ENCODE assay signal across 1 cellular context in genomic region chr19:14031719-14032480, GRCh38.
TF ChIP-seq lines count a peak whose summit lies in the region.

IL27RA (plus strand) TSS chr19:14031762; CDS start chr19:14031873, 111 bp downstream.

TF ChIP-seq in A549, 52 proteins besides CTCF, POLR2A, EP300 and RAD21 (continued from another document):
- TF ChIP-seq CHD4 (IDR thresholded peaks at IDR 0.05; ENCODE audit: borderline replicate concordance) (no peak), NPAS2 (CRISPR knock-in tag; IDR thresholded peaks at IDR 0.05; ENCODE audit: borderline replicate concordance) (no peak), NR3C1 (IDR thresholded peaks at IDR 0.05) (no peak), E2F6 (IDR thresholded peaks at IDR 0.05; ENCODE audit: borderline replicate concordance, low read depth) (peak; percentile 70; the same call in 1 of the 2 replicates), ZC3H11A (IDR thresholded peaks at IDR 0.05) (no peak), CEBPB (IDR thresholded peaks at IDR 0.05) (peak in 1 of 2 experiments; percentile 29; a peak in 2 of 4 replicates), FOSB (CRISPR knock-in tag; IDR thresholded peaks at IDR 0.05) (no peak), MAX (IDR thresholded peaks at IDR 0.05) (peak; percentile 66), SREBF2 (IDR thresholded peaks at IDR 0.05) (no peak), SMC3 (IDR thresholded peaks at IDR 0.05) (peak; percentile 45), JUN (IDR thresholded peaks at IDR 0.05) (0 out of 5 replicates have a peak, but pooled peaks of 1 of the 2 experiments have one; percentile 20)
- TF ChIP-seq, protein P1, sequence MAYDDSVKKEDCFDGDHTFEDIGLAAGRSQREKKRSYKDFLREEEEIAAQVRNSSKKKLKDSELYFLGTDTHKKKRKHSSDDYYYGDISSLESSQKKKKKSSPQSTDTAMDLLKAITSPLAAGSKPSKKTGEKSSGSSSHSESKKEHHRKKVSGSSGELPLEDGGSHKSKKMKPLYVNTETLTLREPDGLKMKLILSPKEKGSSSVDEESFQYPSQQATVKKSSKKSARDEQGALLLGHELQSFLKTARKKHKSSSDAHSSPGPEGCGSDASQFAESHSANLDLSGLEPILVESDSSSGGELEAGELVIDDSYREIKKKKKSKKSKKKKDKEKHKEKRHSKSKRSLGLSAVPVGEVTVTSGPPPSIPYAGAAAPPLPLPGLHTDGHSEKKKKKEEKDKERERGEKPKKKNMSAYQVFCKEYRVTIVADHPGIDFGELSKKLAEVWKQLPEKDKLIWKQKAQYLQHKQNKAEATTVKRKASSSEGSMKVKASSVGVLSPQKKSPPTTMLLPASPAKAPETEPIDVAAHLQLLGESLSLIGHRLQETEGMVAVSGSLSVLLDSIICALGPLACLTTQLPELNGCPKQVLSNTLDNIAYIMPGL (CRISPR knock-in tag; IDR thresholded peaks at IDR 0.05; ENCODE audit: borderline replicate concordance) = 0 out of 2 replicates have a peak, but pooled peaks have one; percentile 19
